ENCODE assay signal across 26 cellular contexts in genomic region chr1:200901796-200902444, GRCh38. TPM values are rescaled to one million over a fixed set of nuclear protein-coding genes. Genes with fewer than 3 reads are reported as not detected.
A peak's percentile ranks its signal among the peaks of the same experiment; 100 is the strongest.
DNase-seq lines count a peak whose midpoint lies in the region; ATAC-seq, FAIRE-seq and TF ChIP-seq lines count a peak whose summit lies in the region.
"Had no signal": no experiment of that assay in that cellular context is flagged by ENCODE, and none has a peak within 500 bp of the region (broad histone marks: within the 10 kb centered on the region; RNA-seq: fewer than 3 reads in every experiment).

No MANE protein-coding gene starts in this region.

- WGBS in ovary, 3 donors, result 59 to 62% (median 60%) methylated on average over 8 of the region's 8 CpGs

- TF ChIP-seq CTCF in WTC11 (IDR thresholded peaks at IDR 0.05) (no peak), ovary (IDR thresholded peaks at IDR 0.05) (no peak)

- H3K9me3 ChIP-seq in ovary, result no peaks in the 10 kb centered on the region
- H3K9me3 ChIP-seq: suprapubic skin had no signal

- H3K36me3 ChIP-seq in ovary, result no peaks in the 10 kb centered on the region

- TF ChIP-seq POLR2A in ovary (IDR thresholded peaks at IDR 0.05), result no peak

- no peaks in the 10 kb centered on the region for H3K27me3 Mint-ChIP-seq in WTC11 (ENCODE audit: low read depth)
- H3K27me3 Mint-ChIP-seq in stimulated activated memory B cell treated with anti-CD40 and anti-IgM and Interleukin-4, amounts not matched to agents 10 μg/mL and 1 μg/mL and 100 μg/mL, for 72 hours, result peaks cover 14% of the 10 kb centered on the region

- no peaks in the 10 kb centered on the region for H3K27me3 ChIP-seq in ovary
- H3K27me3 ChIP-seq: dorsolateral prefrontal cortex, suprapubic skin had no signal

- no peak overlapping the region for H3K4me3 ChIP-seq in ovary
- H3K4me3 ChIP-seq: dorsolateral prefrontal cortex, smooth muscle cell, suprapubic skin had no signal

- intact Hi-C loops in left ventricle myocardium superior (cut with micrococcal nuclease) (no loop called here), cardiac septum (cut with DNase I) (no loop called here), left colon (cut with DNase I, micrococcal nuclease) (no loop called here), ovary (cut with DNase I) (no loop called here)

- POLR2A ChIA-PET in WTC11 (lab: Charles Lee), result no interaction called here

- no peaks in the 10 kb centered on the region for H3K4me1 ChIP-seq in ovary (ENCODE audit: insufficient read depth)

- H3K9me3 Mint-ChIP-seq in WTC11, result no peaks in the 10 kb centered on the region
- H3K9me3 Mint-ChIP-seq in stimulated activated memory B cell treated with anti-CD40 and anti-IgM and Interleukin-4, amounts not matched to agents 10 μg/mL and 1 μg/mL and 100 μg/mL, for 72 hours, result no peaks in the 10 kb centered on the region
- H3K9me3 Mint-ChIP-seq: naive thymus-derived CD4-positive, alpha-beta T cell; stimulated activated naive B cell treated with anti-CD40 and anti-IgM and Interleukin-4, amounts not matched to agents 10 μg/mL and 1 μg/mL and 100 μg/mL, for 72 hours had no signal

- ATAC-seq in left ventricle myocardium superior (peak; percentile 24), WTC11 (no peak), left colon (peak; percentile 18)
- no peak for ATAC-seq in stimulated activated memory B cell treated with anti-CD40 and anti-IgM and Interleukin-4, amounts not matched to agents 10 μg/mL and 1 μg/mL and 100 μg/mL, for 72 hours
- ATAC-seq: left cardiac atrium; naive thymus-derived CD4-positive, alpha-beta T cell; stimulated activated naive B cell treated with anti-CD40 and anti-IgM and Interleukin-4, amounts not matched to agents 10 μg/mL and 1 μg/mL and 100 μg/mL, for 72 hours had no signal

- CTCF ChIA-PET in WTC11 (lab: Charles Lee), result interaction anchor here (1.0 kb wide), 1 partner anchor 11 kb away, joined by 3 read pairs; no protein-coding TSS in a partner anchor

- TF ChIP-seq EP300 in ovary (IDR thresholded peaks at IDR 0.05), result no peak

- DNase-seq in left ventricle myocardium superior (no peak), cardiac septum (ENCODE audit: low spot score) (no peak), WTC11 (ENCODE audit: low spot score) (no peak), left colon (no peak), HTR-8/SVneo (ENCODE audit: insufficient read length, low spot score) (no peak), ovary (no peak)
- DNase-seq: activated CD4-positive, alpha-beta T cell treated with anti-CD3 and anti-CD28 coated beads, Interleukin-2, amount 50 U/mL, for 1 hour; activated naive CD4-positive, alpha-beta T cell treated with anti-CD3 and anti-CD28 coated beads, Interleukin-2, amount 50 U/mL, for 16 hours; amygdala; central memory CD4-positive, alpha-beta T cell; dorsolateral prefrontal cortex; GDM1; head of caudate nucleus; left cardiac atrium; mesendoderm; naive thymus-derived CD4-positive, alpha-beta T cell; NCI-H2029 treated with DMSO at 0.1 percent for 48 hours; NCI-H510A; stimulated activated naive B cell treated with anti-CD40 and anti-IgM and Interleukin-4, amounts not matched to agents 10 μg/mL and 1 μg/mL and 100 μg/mL, for 72 hours; T-helper 9 cell had no signal

- H3K27ac Mint-ChIP-seq in WTC11, result peak overlapping the region; percentile 73; the same call in 1 of the 2 replicates
- no peak overlapping the region for H3K27ac Mint-ChIP-seq in stimulated activated memory B cell treated with anti-CD40 and anti-IgM and Interleukin-4, amounts not matched to agents 10 μg/mL and 1 μg/mL and 100 μg/mL, for 72 hours
- H3K27ac Mint-ChIP-seq: naive thymus-derived CD4-positive, alpha-beta T cell; stimulated activated naive B cell treated with anti-CD40 and anti-IgM and Interleukin-4, amounts not matched to agents 10 μg/mL and 1 μg/mL and 100 μg/mL, for 72 hours had no signal

- FAIRE-seq in HTR-8/SVneo (lab: Jason Lieb, UNC), result no peak
- FAIRE-seq: endothelial cell of umbilical vein had no signal

- H3K4me3 Mint-ChIP-seq in WTC11, result no peak overlapping the region
- H3K4me3 Mint-ChIP-seq in stimulated activated memory B cell treated with anti-CD40 and anti-IgM and Interleukin-4, amounts not matched to agents 10 μg/mL and 1 μg/mL and 100 μg/mL, for 72 hours, result no peak overlapping the region
- H3K4me3 Mint-ChIP-seq: naive thymus-derived CD4-positive, alpha-beta T cell; stimulated activated naive B cell treated with anti-CD40 and anti-IgM and Interleukin-4, amounts not matched to agents 10 μg/mL and 1 μg/mL and 100 μg/mL, for 72 hours had no signal

- no peak overlapping the region for H3K27ac ChIP-seq in ovary
- H3K27ac ChIP-seq: dorsolateral prefrontal cortex, suprapubic skin, WERI-Rb-1 had no signal

- H3K36me3 Mint-ChIP-seq in WTC11, result peaks cover 44% of the 10 kb centered on the region
- H3K36me3 Mint-ChIP-seq in stimulated activated memory B cell treated with anti-CD40 and anti-IgM and Interleukin-4, amounts not matched to agents 10 μg/mL and 1 μg/mL and 100 μg/mL, for 72 hours, result no peaks in the 10 kb centered on the region
- H3K36me3 Mint-ChIP-seq: naive thymus-derived CD4-positive, alpha-beta T cell; stimulated activated naive B cell treated with anti-CD40 and anti-IgM and Interleukin-4, amounts not matched to agents 10 μg/mL and 1 μg/mL and 100 μg/mL, for 72 hours had no signal

- peaks cover 13% of the 10 kb centered on the region for H3K4me1 Mint-ChIP-seq in WTC11
- peaks cover 18% of the 10 kb centered on the region for H3K4me1 Mint-ChIP-seq in stimulated activated memory B cell treated with anti-CD40 and anti-IgM and Interleukin-4, amounts not matched to agents 10 μg/mL and 1 μg/mL and 100 μg/mL, for 72 hours

TF ChIP-seq in WTC11, 78 proteins besides CTCF, POLR2A, EP300 and RAD21 (continues in another document):
- TF ChIP-seq MAX (CRISPR knock-in tag; IDR thresholded peaks at IDR 0.05) (no peak), AR (CRISPR knock-in tag; IDR thresholded peaks at IDR 0.05) (no peak), ELF4 (CRISPR knock-in tag; IDR thresholded peaks at IDR 0.05; ENCODE audit: low read depth) (no peak), HMGXB4 (CRISPR knock-in tag; IDR thresholded peaks at IDR 0.05) (no peak), ZNF317 (CRISPR knock-in tag; IDR thresholded peaks at IDR 0.05; ENCODE audit: borderline replicate concordance, low read depth) (no peak), ZNF396 (CRISPR knock-in tag; IDR thresholded peaks at IDR 0.05; ENCODE audit: borderline replicate concordance) (no peak), FOXP1 (CRISPR knock-in tag; IDR thresholded peaks at IDR 0.05; ENCODE audit: borderline replicate concordance) (no peak), RORB (CRISPR knock-in tag; IDR thresholded peaks at IDR 0.05) (no peak), NR3C1 (CRISPR knock-in tag; conservative IDR thresholded peaks at IDR 0.05; ENCODE audit: low read depth) (no peak)

RNA-seq across cellular contexts. Expression of gene INAVA, which starts 7.2 kb away (rescaled TPM):
- total RNA-seq in left ventricle myocardium superior (0.05 TPM), cardiac septum (0.27 TPM), WTC11 (2021) (41.2 to 47.9 TPM (median 47.6 TPM) in 3 replicates), left colon (100 to 1,000 TPM; 172 to 195 TPM), ovary (1 to 10 TPM in 3 of 7 donors, under 1 TPM in 2, not detected in 2; 0.59 to 7.9 (median 1.1) TPM)
- polyA plus RNA-seq in ovary, result under 1 TPM; 0.18 TPM
- polyA plus RNA-seq: endothelial cell of umbilical vein; naive thymus-derived CD4-positive, alpha-beta T cell had no signal

RNA-seq across cellular contexts. Expression of gene GPR25, which starts 29.1 kb away (rescaled TPM):
- total RNA-seq in left ventricle myocardium superior (not detected), cardiac septum (not detected), WTC11 (2021) (0.14 to 0.16 TPM in 2 of 3 replicates, not detected in the other), left colon (under 1 TPM in 1 of 2 donors, not detected in 1; 0.64 TPM), ovary (not detected)
- polyA plus RNA-seq in ovary, result under 1 TPM in 1 of 2 donors, not detected in 1; 0.06 TPM
- total RNA-seq: endothelial cell of umbilical vein, left cardiac atrium, omental fat pad, smooth muscle cell, suprapubic skin had no signal
- polyA plus RNA-seq: endothelial cell of umbilical vein, smooth muscle cell had no signal

Comparison
In these comparisons a context has a peak if more than half of its experiments do, and no peak if none do; other contexts are left out.
1. ATAC-seq: peak in left ventricle myocardium superior (single experiment) and left colon (single experiment); none in WTC11 (single experiment) and stimulated activated memory B cell treated with anti-CD40 and anti-IgM and Interleukin-4, amounts not matched to agents 10 μg/mL and 1 μg/mL and 100 μg/mL, for 72 hours (single experiment).